8 cellular contexts compared by ENCODE assay signal in the genomic region with DNA sequence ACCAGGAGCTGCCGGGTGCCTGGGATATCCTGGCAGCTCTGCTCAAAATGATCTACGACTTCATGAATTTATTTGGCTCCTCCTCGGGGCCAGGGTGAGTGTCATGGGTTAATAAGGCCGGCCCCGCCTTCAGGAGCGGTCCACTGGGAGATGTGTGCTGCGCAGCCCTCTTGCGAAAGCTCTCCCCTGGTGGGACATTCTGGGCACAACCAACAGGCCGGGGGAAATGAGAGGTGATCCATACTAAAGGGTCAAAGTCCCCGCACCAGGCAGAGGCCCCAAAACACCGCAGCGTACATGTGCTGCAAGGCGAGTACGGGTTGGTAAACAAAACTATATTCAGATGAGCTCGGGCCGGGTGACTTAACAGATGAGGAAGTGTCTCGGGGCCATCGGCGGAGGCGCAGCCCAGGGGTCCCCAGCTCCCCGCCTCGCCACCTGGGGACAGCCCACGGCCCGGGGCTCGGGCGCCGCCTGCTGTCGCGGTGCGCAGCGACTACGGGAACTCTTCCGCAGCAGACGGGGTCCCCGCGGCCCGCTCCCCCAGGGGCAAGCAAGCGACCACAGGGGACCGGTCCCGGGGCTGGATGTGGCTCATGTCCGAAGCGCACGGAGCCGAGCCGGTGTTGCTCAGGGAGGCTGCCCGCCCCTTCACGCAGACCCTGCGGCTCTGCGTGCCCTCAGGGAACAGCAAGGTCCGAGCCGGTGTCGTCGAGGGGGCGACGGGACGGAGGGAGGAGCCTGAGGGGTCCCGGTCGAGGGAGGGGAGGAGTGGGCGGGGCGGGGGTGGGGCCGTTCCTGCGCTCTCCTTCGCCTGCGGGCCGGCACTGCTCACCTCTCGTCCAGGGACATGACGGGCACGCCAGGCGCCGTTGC. TPM values are rescaled to one million over a fixed set of nuclear protein-coding genes. Genes with fewer than 3 reads are reported as not detected.
DNase-seq lines count a peak whose midpoint lies in the region; ATAC-seq and TF ChIP-seq lines count a peak whose summit lies in the region.

A gene with protein sequence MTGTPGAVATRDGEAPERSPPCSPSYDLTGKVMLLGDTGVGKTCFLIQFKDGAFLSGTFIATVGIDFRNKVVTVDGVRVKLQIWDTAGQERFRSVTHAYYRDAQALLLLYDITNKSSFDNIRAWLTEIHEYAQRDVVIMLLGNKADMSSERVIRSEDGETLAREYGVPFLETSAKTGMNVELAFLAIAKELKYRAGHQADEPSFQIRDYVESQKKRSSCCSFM (plus strand): TSS at position 834 of the 876 bp plus-strand sequence. CDS start 17 bp downstream, at position 851.

- peak within 1 kb of the TSS; percentile 87 for H3K27ac Mint-ChIP-seq in activated T-helper 2 cell treated with anti-CD3 and anti-CD28 coated beads, Interferon-gamma antibody, Interleukin-2, Interleukin-4, amounts not matched to agents 10 μg/mL and 5 μg/mL and 100 μg/mL, durations not matched to agents 14 hours and 24 hours and 36 hours

- TF ChIP-seq CTCF in hepatocyte (IDR thresholded peaks at IDR 0.05; ENCODE audit: poor library complexity): peak; percentile 45
- TF ChIP-seq CTCF in smooth muscle cell (IDR thresholded peaks at IDR 0.05; ENCODE audit: borderline replicate concordance, insufficient read depth, poor library complexity, severe bottlenecking): peak; percentile 28

- H3K4me3 ChIP-seq in hepatocyte (peak within 1 kb of the TSS; percentile 5), smooth muscle cell (peak within 1 kb of the TSS; percentile 25)

- H3K4me2 ChIP-seq in hepatocyte (peak within 1 kb of the TSS; percentile 84), smooth muscle cell (peak within 1 kb of the TSS; percentile 68)

- H3K9me2 ChIP-seq in hepatocyte (replicated peaks; ENCODE audit: insufficient read depth): no peaks in the 10 kb centered on the region

- 1% methylated on average over 52 of the region's 70 CpGs for WGBS in hepatocyte (ENCODE audit: low lambda C conversion rate, missing lambda C conversion rate)
- 5% methylated on average over 61 of the region's 70 CpGs for WGBS in smooth muscle cell (ENCODE audit: low lambda C conversion rate)

- peaks cover 13% of the 10 kb centered on the region for H3K4me1 ChIP-seq in hepatocyte (ENCODE audit: insufficient read depth)
- H3K4me1 ChIP-seq in smooth muscle cell (ENCODE audit: low read depth): no peaks in the 10 kb centered on the region

- H3K27me3 ChIP-seq in hepatocyte: no peaks in the 10 kb centered on the region
- peaks cover 57% of the 10 kb centered on the region for H3K27me3 ChIP-seq in smooth muscle cell (ENCODE audit: low read depth)

- no peaks in the 10 kb centered on the region for H3F3A ChIP-seq in smooth muscle cell (ENCODE audit: low read depth)

- H3K79me2 ChIP-seq in hepatocyte (no peaks in the 10 kb centered on the region), smooth muscle cell (ENCODE audit: low read depth) (no peaks in the 10 kb centered on the region)

- no peaks in the 10 kb centered on the region for H4K20me1 ChIP-seq in hepatocyte (ENCODE audit: insufficient read depth, poor library complexity, severe bottlenecking)
- H4K20me1 ChIP-seq in smooth muscle cell (ENCODE audit: low read depth): no peaks in the 10 kb centered on the region

- ATAC-seq in HG03097 (IDR thresholded peaks at IDR 0.05; ENCODE audit: low FRiP score, unreplicated experiment): no peak

- H3K9me3 ChIP-seq in hepatocyte (ENCODE audit: low read depth) (no peaks in the 10 kb centered on the region), smooth muscle cell (replicated peaks; ENCODE audit: low read depth) (no peaks in the 10 kb centered on the region)

- H3K36me3 ChIP-seq in hepatocyte (replicated peaks; ENCODE audit: insufficient read depth, low read depth) (no peaks in the 10 kb centered on the region), smooth muscle cell (ENCODE audit: low read depth) (no peaks in the 10 kb centered on the region)

- H3K36me3 Mint-ChIP-seq in activated T-helper 2 cell treated with anti-CD3 and anti-CD28 coated beads, Interferon-gamma antibody, Interleukin-2, Interleukin-4, amounts not matched to agents 10 μg/mL and 5 μg/mL and 100 μg/mL, durations not matched to agents 14 hours and 24 hours and 36 hours (ENCODE audit: low read depth): no peaks in the 10 kb centered on the region

- DNase-seq in stimulated activated CD4-positive, alpha-beta T cell treated with anti-CD3 and anti-CD28 coated beads, Interleukin-12 subunit alpha, Interleukin-12 subunit beta, amount 100 ng/mL, for 4 hours: peak; percentile 44
- DNase-seq in stimulated activated CD4-positive, alpha-beta T cell treated with anti-CD3 and anti-CD28 coated beads, Interleukin-2, amount 100 ng/mL, for 48 hours: no peak
- peak; percentile 90 to 97 for DNase-seq in NCI-H526 (lab: John Stamatoyannopoulos, UW)
- peak; percentile 35 for DNase-seq in activated T-helper 2 cell treated with anti-CD3 and anti-CD28 coated beads, Interferon-gamma antibody, Interleukin-2, Interleukin-4, amounts not matched to agents 10 μg/mL and 5 μg/mL and 100 μg/mL, durations not matched to agents 14 hours and 24 hours and 36 hours (ENCODE audit: low spot score)
- peak; percentile 91 for DNase-seq in hepatocyte (ENCODE audit: low spot score)
- no peak for DNase-seq in smooth muscle cell (lab: John Stamatoyannopoulos, UW; ENCODE audit: unreplicated experiment)
- no peak for DNase-seq in superior temporal gyrus (ENCODE audit: extremely low spot score)

- peaks cover 9% of the 10 kb centered on the region for H3K27me3 Mint-ChIP-seq in activated T-helper 2 cell treated with anti-CD3 and anti-CD28 coated beads, Interferon-gamma antibody, Interleukin-2, Interleukin-4, amounts not matched to agents 10 μg/mL and 5 μg/mL and 100 μg/mL, durations not matched to agents 14 hours and 24 hours and 36 hours (ENCODE audit: low read depth)

- H2AFZ ChIP-seq in hepatocyte (peak within 1 kb of the TSS; percentile 57), smooth muscle cell (ENCODE audit: low read depth) (no peak within 1 kb of the TSS)

- H3K9me3 Mint-ChIP-seq in activated T-helper 2 cell treated with anti-CD3 and anti-CD28 coated beads, Interferon-gamma antibody, Interleukin-2, Interleukin-4, amounts not matched to agents 10 μg/mL and 5 μg/mL and 100 μg/mL, durations not matched to agents 14 hours and 24 hours and 36 hours: no peaks in the 10 kb centered on the region

- peaks cover 41% of the 10 kb centered on the region for H3K4me1 Mint-ChIP-seq in activated T-helper 2 cell treated with anti-CD3 and anti-CD28 coated beads, Interferon-gamma antibody, Interleukin-2, Interleukin-4, amounts not matched to agents 10 μg/mL and 5 μg/mL and 100 μg/mL, durations not matched to agents 14 hours and 24 hours and 36 hours (ENCODE audit: low read depth)

- H3K27ac ChIP-seq in hepatocyte (peak within 1 kb of the TSS; percentile 92), smooth muscle cell (ENCODE audit: low read depth) (no peak within 1 kb of the TSS)

- intact Hi-C loops in activated T-helper 2 cell treated with anti-CD3 and anti-CD28 coated beads, Interferon-gamma antibody, Interleukin-2, Interleukin-4, amounts not matched to agents 10 μg/mL and 5 μg/mL and 100 μg/mL, durations not matched to agents 14 hours and 24 hours and 36 hours (cut with micrococcal nuclease): loop anchor here (1.0 to 5.0 kb wide), 2 partner anchors 79 to 169 kb away; a partner anchor contains a TSS

- peak within 1 kb of the TSS; percentile 84 for H3K4me3 Mint-ChIP-seq in activated T-helper 2 cell treated with anti-CD3 and anti-CD28 coated beads, Interferon-gamma antibody, Interleukin-2, Interleukin-4, amounts not matched to agents 10 μg/mL and 5 μg/mL and 100 μg/mL, durations not matched to agents 14 hours and 24 hours and 36 hours (ENCODE audit: low read depth)

- no peak within 1 kb of the TSS for H3K9ac ChIP-seq in smooth muscle cell (ENCODE audit: low read depth)

RNA-seq across cellular contexts. Expression of the gene that starts here (rescaled TPM):
- total RNA-seq in activated T-helper 2 cell treated with anti-CD3 and anti-CD28 coated beads, Interferon-gamma antibody, Interleukin-2, Interleukin-4, amounts not matched to agents 10 μg/mL and 5 μg/mL and 100 μg/mL, durations not matched to agents 14 hours and 24 hours and 36 hours: 9.7 and 12.1 TPM in 2 replicates
- 5.9 and 6.1 TPM in 2 replicates for total RNA-seq in hepatocyte
- 7.0 and 11.8 TPM in 2 replicates for polyA plus RNA-seq in hepatocyte
- total RNA-seq in smooth muscle cell: not detected in 2 replicates
- 0.16 TPM in 1 of 2 replicates, not detected in the other for polyA plus RNA-seq in smooth muscle cell

Comparison
In these comparisons a context has a peak if more than half of its experiments do, and no peak if none do; other contexts are left out.
1. DNase-seq: peak in stimulated activated CD4-positive, alpha-beta T cell treated with anti-CD3 and anti-CD28 coated beads, Interleukin-12 subunit alpha, Interleukin-12 subunit beta, amount 100 ng/mL, for 4 hours (single experiment), NCI-H526 (2 of 2), activated T-helper 2 cell treated with anti-CD3 and anti-CD28 coated beads, Interferon-gamma antibody, Interleukin-2, Interleukin-4, amounts not matched to agents 10 μg/mL and 5 μg/mL and 100 μg/mL, durations not matched to agents 14 hours and 24 hours and 36 hours (single experiment) and hepatocyte (single experiment); none in stimulated activated CD4-positive, alpha-beta T cell treated with anti-CD3 and anti-CD28 coated beads, Interleukin-2, amount 100 ng/mL, for 48 hours (0 of 2), smooth muscle cell (single experiment) and superior temporal gyrus (single experiment).